ENCODE assay signal across 19 cellular contexts in genomic region chr9:97312101-97312500, GRCh38. TPM values are rescaled to one million over a fixed set of nuclear protein-coding genes. Genes with fewer than 3 reads are reported as not detected.
DNase-seq lines count a peak whose midpoint lies in the region.
"Had no signal": no experiment of that assay in that cellular context is flagged by ENCODE, and none has a peak within 500 bp of the region (broad histone marks: within the 10 kb centered on the region; RNA-seq: fewer than 3 reads in every experiment).

No MANE protein-coding gene starts in this region.

- H3K27me3 ChIP-seq in trophoblast cell (ENCODE audit: insufficient read depth, low read length), result no peaks in the 10 kb centered on the region
- H3K27me3 ChIP-seq: BLaER1 had no signal

- CTCF ChIA-PET in activated CD4-positive, alpha-beta T cell treated with anti-CD3 and anti-CD28 coated beads, Interleukin-2, amount 10 ng/mL, durations not matched to agents 7 days and 5 days (lab: Charles Lee), result no interaction called here

- no peak overlapping the region for H3K4me2 ChIP-seq in trophoblast cell (ENCODE audit: low read length)
- H3K4me2 ChIP-seq: BLaER1 had no signal

- no peak overlapping the region for H3K9ac ChIP-seq in trophoblast cell (ENCODE audit: low read length)
- H3K9ac ChIP-seq: BLaER1, GM23248 had no signal

- H3K36me3 Mint-ChIP-seq in activated CD4-positive, alpha-beta T cell treated with anti-CD3 and anti-CD28 coated beads, Interleukin-2, amount 10 ng/mL, durations not matched to agents 7 days and 5 days (ENCODE audit: low read depth), result no peaks in the 10 kb centered on the region

- no peaks in the 10 kb centered on the region for H3K27me3 Mint-ChIP-seq in activated CD4-positive, alpha-beta T cell treated with anti-CD3 and anti-CD28 coated beads, Interleukin-2, amount 10 ng/mL, durations not matched to agents 7 days and 5 days
- H3K27me3 Mint-ChIP-seq: B cell; CD4-positive, CD25-positive, alpha-beta regulatory T cell had no signal

- no peak overlapping the region for H3K27ac ChIP-seq in trophoblast cell (ENCODE audit: low read depth, low read length)
- H3K27ac ChIP-seq: 22Rv1, BLaER1, C4-2B, GM23248 had no signal

- DNase-seq in activated CD4-positive, alpha-beta T cell treated with anti-CD3 and anti-CD28 coated beads, Interleukin-2, amount 10 ng/mL, durations not matched to agents 7 days and 5 days, result no peak
- no peak for DNase-seq in activated CD4-positive, alpha-beta T cell treated with anti-CD3 and anti-CD28 coated beads, Interleukin-2, amount 50 U/mL, for 48 hours
- DNase-seq in NCI-H526 treated with DMSO at 0.1 percent for 48 hours (lab: John Stamatoyannopoulos, UW) (peak; percentile 44), trophoblast cell (peak; percentile 32 to 37), HCEC 1CT (no peak), LoVo (ENCODE audit: low spot score) (no peak)
- DNase-seq: Caco-2; CD4-positive, CD25-positive, alpha-beta regulatory T cell; CD8-positive, alpha-beta T cell; DMS153; DND-41; GDM1; GM23248; H7 had no signal

- H3K14ac ChIP-seq in trophoblast cell (ENCODE audit: low read length), result no peak overlapping the region

- peaks cover 3 to 7% of the 10 kb centered on the region in 2 experiments for H3K4me1 ChIP-seq in trophoblast cell (ENCODE audit: control insufficient read depth in 1 of 2, insufficient read depth in 2 of 2, low read length in 2 of 2)

- no CpG with 5 or more reads among the region's 9 CpGs for WGBS in trophoblast cell (ENCODE audit: extremely low coverage, insufficient coverage, insufficient read length)

- H3K23ac ChIP-seq in trophoblast cell (ENCODE audit: low read length), result no peak overlapping the region

- peak overlapping the region; percentile 38 for H3K27ac Mint-ChIP-seq in activated CD4-positive, alpha-beta T cell treated with anti-CD3 and anti-CD28 coated beads, Interleukin-2, amount 10 ng/mL, durations not matched to agents 7 days and 5 days
- H3K27ac Mint-ChIP-seq: B cell; CD8-positive, alpha-beta T cell had no signal

- H3K79me2 ChIP-seq in trophoblast cell (ENCODE audit: control insufficient read depth, insufficient read depth, low read length, poor library complexity), result no peaks in the 10 kb centered on the region

- no peak overlapping the region for H2BK5ac ChIP-seq in trophoblast cell (ENCODE audit: low read depth, low read length, poor library complexity)

- H3K79me1 ChIP-seq in trophoblast cell (ENCODE audit: low read length), result peaks cover 3% of the 10 kb centered on the region

- H3K9me3 Mint-ChIP-seq in activated CD4-positive, alpha-beta T cell treated with anti-CD3 and anti-CD28 coated beads, Interleukin-2, amount 10 ng/mL, durations not matched to agents 7 days and 5 days, result no peaks in the 10 kb centered on the region
- H3K9me3 Mint-ChIP-seq: CD4-positive, CD25-positive, alpha-beta regulatory T cell; CD8-positive, alpha-beta T cell had no signal

- H2BK120ac ChIP-seq in trophoblast cell (ENCODE audit: insufficient read depth, low read length, poor library complexity), result no peak overlapping the region

- H4K91ac ChIP-seq in trophoblast cell (ENCODE audit: low read depth, low read length), result no peak overlapping the region

- no peak overlapping the region for H4K12ac ChIP-seq in trophoblast cell (ENCODE audit: low read depth, low read length)

- H2AK5ac ChIP-seq in trophoblast cell (ENCODE audit: low read length), result no peak overlapping the region

- H2BK12ac ChIP-seq in trophoblast cell (ENCODE audit: low read length), result no peak overlapping the region

- POLR2A ChIA-PET in activated CD4-positive, alpha-beta T cell treated with anti-CD3 and anti-CD28 coated beads, Interleukin-2, amount 10 ng/mL, durations not matched to agents 7 days and 5 days (lab: Charles Lee), result no interaction called here

- no peak overlapping the region for H3K4me3 Mint-ChIP-seq in activated CD4-positive, alpha-beta T cell treated with anti-CD3 and anti-CD28 coated beads, Interleukin-2, amount 10 ng/mL, durations not matched to agents 7 days and 5 days
- H3K4me3 Mint-ChIP-seq: B cell; CD4-positive, CD25-positive, alpha-beta regulatory T cell; CD8-positive, alpha-beta T cell had no signal

- H4K8ac ChIP-seq in trophoblast cell (ENCODE audit: low read depth, low read length), result no peak overlapping the region

- H3K4ac ChIP-seq in trophoblast cell (ENCODE audit: low read depth, low read length), result no peak overlapping the region

- H3K9me3 ChIP-seq in trophoblast cell (ENCODE audit: insufficient read depth, low read depth, low read length), result no peaks in the 10 kb centered on the region
- H3K9me3 ChIP-seq: Caco-2 had no signal

- no peak overlapping the region for H3K18ac ChIP-seq in trophoblast cell (ENCODE audit: low read length)

- H2AFZ ChIP-seq in trophoblast cell (ENCODE audit: insufficient read depth, low read length, poor library complexity), result no peak overlapping the region
- H2AFZ ChIP-seq: GM23248 had no signal

- H3K4me3 ChIP-seq in trophoblast cell (ENCODE audit: low read depth, low read length), result no peak overlapping the region
- H3K4me3 ChIP-seq: BLaER1, GM12878, GM23248 had no signal

- no peaks in the 10 kb centered on the region for H3K4me1 Mint-ChIP-seq in activated CD4-positive, alpha-beta T cell treated with anti-CD3 and anti-CD28 coated beads, Interleukin-2, amount 10 ng/mL, durations not matched to agents 7 days and 5 days
- H3K4me1 Mint-ChIP-seq: B cell; CD4-positive, CD25-positive, alpha-beta regulatory T cell had no signal

- H3K36me3 ChIP-seq in trophoblast cell (ENCODE audit: control insufficient read depth in 1 of 2, insufficient read depth in 2 of 2, low read length in 2 of 2), result peaks cover 0 to 4% of the 10 kb centered on the region in 2 experiments
- H3K36me3 ChIP-seq: BLaER1 had no signal

RNA-seq across cellular contexts. Expression of gene CCDC180, which starts 4.6 kb away (rescaled TPM):
- total RNA-seq in activated CD4-positive, alpha-beta T cell treated with anti-CD3 and anti-CD28 coated beads, Interleukin-2, amount 10 ng/mL, durations not matched to agents 7 days and 5 days, result 1 to 10 TPM; 2.6 to 4.6 TPM
- polyA plus RNA-seq in trophoblast cell (2013), result 1.2 and 1.7 TPM in 2 replicates

Comparison
In these comparisons a context has a peak if more than half of its experiments do, and no peak if none do; other contexts are left out.
1. DNase-seq: peak in NCI-H526 treated with DMSO at 0.1 percent for 48 hours (single experiment) and trophoblast cell (2 of 2); none in activated CD4-positive, alpha-beta T cell treated with anti-CD3 and anti-CD28 coated beads, Interleukin-2, amount 10 ng/mL, durations not matched to agents 7 days and 5 days (single experiment), activated CD4-positive, alpha-beta T cell treated with anti-CD3 and anti-CD28 coated beads, Interleukin-2, amount 50 U/mL, for 48 hours (0 of 2), HCEC 1CT (single experiment) and LoVo (single experiment).